Comparison of ENCODE assay signal across 8 cellular contexts in genomic region chr20:50165687-50166554, GRCh38. TPM values are rescaled to one million over a fixed set of nuclear protein-coding genes. Genes with fewer than 3 reads are reported as not detected.
DNase-seq lines count a peak whose midpoint lies in the region; ATAC-seq and TF ChIP-seq lines count a peak whose summit lies in the region.

No MANE protein-coding gene starts in this region.

- H3K36me3 Mint-ChIP-seq in activated naive CD4-positive, alpha-beta T cell treated with anti-CD3 and anti-CD28 coated beads, Interleukin-2, amount 50 U/mL, for 72 hours: no peaks in the 10 kb centered on the region

- H3K27ac Mint-ChIP-seq in activated naive CD4-positive, alpha-beta T cell treated with anti-CD3 and anti-CD28 coated beads, Interleukin-2, amount 50 U/mL, for 72 hours: peak overlapping the region; percentile 34 to 55

- peak; percentile 100 for ATAC-seq in activated naive CD4-positive, alpha-beta T cell treated with anti-CD3 and anti-CD28 coated beads, Interleukin-2, amount 50 U/mL, for 72 hours
- ATAC-seq in omental fat pad (ENCODE audit: low FRiP score): peak; percentile 94

- H3K27me3 ChIP-seq in HAP-1 (ENCODE audit: low read depth): no peaks in the 10 kb centered on the region

- H3K36me3 ChIP-seq in HAP-1 (replicated peaks): no peaks in the 10 kb centered on the region

- peak overlapping the region; percentile 24 for H3K4me3 ChIP-seq in HAP-1

- peaks cover 5% of the 10 kb centered on the region for H3K9me3 ChIP-seq in HAP-1

- DNase-seq in EL (peak; percentile 100), HAP-1 (ENCODE audit: low spot score in 2 of 2) (peak; percentile 97 to 99), NAMALWA (ENCODE audit: low spot score) (peak; percentile 55), SK-N-DZ (ENCODE audit: low spot score) (peak; percentile 98), glomerular visceral epithelial cell (ENCODE audit: extremely low spot score) (peak; percentile 100), omental fat pad (ENCODE audit: low spot score) (peak; percentile 89)
- DNase-seq in activated naive CD4-positive, alpha-beta T cell treated with anti-CD3 and anti-CD28 coated beads, Interleukin-2, amount 50 U/mL, for 72 hours (ENCODE audit: low spot score in 2 of 2): peak; percentile 75 to 87

- TF ChIP-seq CTCF in omental fat pad (IDR thresholded peaks at IDR 0.05): no peak

- no peaks in the 10 kb centered on the region for H3K9me3 Mint-ChIP-seq in activated naive CD4-positive, alpha-beta T cell treated with anti-CD3 and anti-CD28 coated beads, Interleukin-2, amount 50 U/mL, for 72 hours

- in situ Hi-C loops in HAP-1 (cut with MboI; ENCODE audit: low sequenced_read_pairs): loop anchor here (5.0 kb wide), 1 partner anchor 49 kb away; no protein-coding TSS in a partner anchor

- peak overlapping the region; percentile 36 for H3K27ac ChIP-seq in temporal lobe (ENCODE audit: low read depth, low read length)

- peaks cover 12% of the 10 kb centered on the region for H3K4me1 ChIP-seq in HAP-1

RNA-seq across cellular contexts. Expression of gene PEDS1, which starts 12.4 kb away (rescaled TPM):
- polyA plus RNA-seq in SK-N-DZ (2014; cell fraction: cytosol; rRNA removed): 39.0 and 41.6 TPM in 2 replicates
- polyA plus RNA-seq in SK-N-DZ (2014; cell fraction: nucleus; rRNA removed): 19.4 and 20.3 TPM in 2 replicates
- 10 to 100 TPM; 14.8 to 21.2 TPM for total RNA-seq in activated naive CD4-positive, alpha-beta T cell treated with anti-CD3 and anti-CD28 coated beads, Interleukin-2, amount 50 U/mL, for 72 hours
- 10 to 100 TPM; 20.8 to 61.5 (median 29.0) TPM for total RNA-seq in omental fat pad
- 6.6 TPM for total RNA-seq in temporal lobe

RNA-seq across cellular contexts. Expression of gene CEBPB, which starts 24.7 kb away (rescaled TPM):
- 13.0 and 16.6 TPM in 2 replicates for polyA plus RNA-seq in SK-N-DZ (2014; cell fraction: cytosol; rRNA removed)
- 9.2 and 13.7 TPM in 2 replicates for polyA plus RNA-seq in SK-N-DZ (2014; cell fraction: nucleus; rRNA removed)
- 10 to 100 TPM; 29.0 to 50.9 TPM for total RNA-seq in activated naive CD4-positive, alpha-beta T cell treated with anti-CD3 and anti-CD28 coated beads, Interleukin-2, amount 50 U/mL, for 72 hours
- 100 to 1,000 TPM; 158 to 345 (median 227) TPM for total RNA-seq in omental fat pad
- 2.0 TPM for total RNA-seq in temporal lobe

RNA-seq across cellular contexts. Expression of gene UBE2V1, which starts 53.0 kb away (rescaled TPM):
- polyA plus RNA-seq in SK-N-DZ (2014; cell fraction: cytosol; rRNA removed): 79.0 and 79.5 TPM in 2 replicates
- polyA plus RNA-seq in SK-N-DZ (2014; cell fraction: nucleus; rRNA removed): 52.4 and 140 TPM in 2 replicates
- total RNA-seq in activated naive CD4-positive, alpha-beta T cell treated with anti-CD3 and anti-CD28 coated beads, Interleukin-2, amount 50 U/mL, for 72 hours: 100 to 1,000 TPM; 152 to 221 TPM
- total RNA-seq in omental fat pad: 100 to 1,000 TPM in 1 of 4 donors, 10 to 100 TPM in 3; 63.2 to 100 (median 72.6) TPM
- total RNA-seq in temporal lobe: 38.4 TPM

Comparison
In these comparisons a context has a peak if more than half of its experiments do, and no peak if none do; other contexts are left out.
1. Peak in every context shown above with its lines: DNase-seq, ATAC-seq, H3K4me3 ChIP-seq and H3K27ac ChIP-seq.
2. RNA of gene CEBPB, which starts 24.7 kb away (total RNA-seq): 158 to 345 TPM in omental fat pad and 29.0 to 50.9 TPM in activated naive CD4-positive, alpha-beta T cell treated with anti-CD3 and anti-CD28 coated beads, Interleukin-2, amount 50 U/mL, for 72 hours; 2.0 TPM in temporal lobe (single experiment); every median in the first group is over 10 times any median in the second.